ENCODE assay signal across 24 cellular contexts in genomic region chr3:105465251-105465853, GRCh38.
"Had no signal": no experiment of that assay in that cellular context is flagged by ENCODE, and none has a peak within 500 bp of the region (broad histone marks: within the 10 kb centered on the region; RNA-seq: fewer than 3 reads in every experiment).

No MANE protein-coding gene starts in this region.

- H3K27ac ChIP-seq: colonic mucosa, esophagus muscularis mucosa, heart left ventricle, spleen, thoracic aorta, upper lobe of left lung had no signal

- H3K27me3 ChIP-seq: colonic mucosa, esophagus muscularis mucosa, heart left ventricle, spleen, upper lobe of left lung had no signal

- H3K4me1 Mint-ChIP-seq: activated naive CD8-positive, alpha-beta T cell treated with anti-CD3 and anti-CD28 coated beads, Interleukin-2, amount 10 ng/mL, durations not matched to agents 7 days and 5 days; T-helper 17 cell had no signal

- DNase-seq: activated CD4-positive, alpha-beta memory T cell treated with anti-CD3 and anti-CD28 coated beads for 36 hours; activated CD4-positive, alpha-beta T cell treated with anti-CD3 and anti-CD28 coated beads for 48 hours; activated CD4-positive, CD25-positive, alpha-beta regulatory T cell; activated naive CD4-positive, alpha-beta T cell treated with anti-CD3 and anti-CD28 coated beads for 36 hours; activated naive CD8-positive, alpha-beta T cell treated with anti-CD3 and anti-CD28 coated beads, Interleukin-2, amount 10 ng/mL, durations not matched to agents 7 days and 5 days; activated T-cell treated with anti-CD3 and anti-CD28 coated beads, Interleukin-2, amount 50 U/mL, for 48 hours; amniotic stem cell; colonic mucosa; heart left ventricle; islet precursor cell; left colon; mesenchymal stem cell; mucosa of descending colon; occipital lobe; retina; spleen; stimulated activated CD4-positive, alpha-beta T cell treated with anti-CD3 and anti-CD28 coated beads, Interleukin-4, amount 100 ng/mL, for 1 hour; stimulated activated naive CD4-positive, alpha-beta T cell; T-helper 17 cell; upper lobe of left lung had no signal

- H3K9me3 Mint-ChIP-seq: activated CD4-positive, alpha-beta memory T cell treated with anti-CD3 and anti-CD28 coated beads for 36 hours; activated naive CD4-positive, alpha-beta T cell treated with anti-CD3 and anti-CD28 coated beads for 36 hours; activated naive CD8-positive, alpha-beta T cell treated with anti-CD3 and anti-CD28 coated beads, Interleukin-2, amount 10 ng/mL, durations not matched to agents 7 days and 5 days; neural crest cell had no signal

- H3K9me3 ChIP-seq: colonic mucosa, esophagus muscularis mucosa, mucosa of descending colon, spleen, thoracic aorta, upper lobe of left lung had no signal

- H3K27me3 Mint-ChIP-seq: activated CD4-positive, alpha-beta memory T cell treated with anti-CD3 and anti-CD28 coated beads for 36 hours; activated naive CD8-positive, alpha-beta T cell treated with anti-CD3 and anti-CD28 coated beads, Interleukin-2, amount 10 ng/mL, durations not matched to agents 7 days and 5 days; T-helper 17 cell had no signal

- H3K4me3 ChIP-seq: colonic mucosa, esophagus muscularis mucosa, heart left ventricle, mucosa of descending colon, spleen, thoracic aorta, upper lobe of left lung had no signal

- ATAC-seq: heart left ventricle, left colon, mucosa of descending colon, T-helper 17 cell had no signal

- H3K36me3 ChIP-seq: colonic mucosa, esophagus muscularis mucosa, heart left ventricle, spleen, thoracic aorta, upper lobe of left lung had no signal

- H3K4me1 ChIP-seq: colonic mucosa, esophagus muscularis mucosa, heart left ventricle, upper lobe of left lung had no signal

- FAIRE-seq: bronchial epithelial cell had no signal

- H3K36me3 Mint-ChIP-seq: activated CD4-positive, alpha-beta memory T cell treated with anti-CD3 and anti-CD28 coated beads for 36 hours; activated naive CD8-positive, alpha-beta T cell treated with anti-CD3 and anti-CD28 coated beads, Interleukin-2, amount 10 ng/mL, durations not matched to agents 7 days and 5 days had no signal

- H3K4me3 Mint-ChIP-seq: activated CD4-positive, alpha-beta memory T cell treated with anti-CD3 and anti-CD28 coated beads for 36 hours; activated naive CD4-positive, alpha-beta T cell treated with anti-CD3 and anti-CD28 coated beads for 36 hours; activated naive CD8-positive, alpha-beta T cell treated with anti-CD3 and anti-CD28 coated beads, Interleukin-2, amount 10 ng/mL, durations not matched to agents 7 days and 5 days; neural crest cell; T-helper 17 cell had no signal

- H3K27ac Mint-ChIP-seq: activated CD4-positive, alpha-beta memory T cell treated with anti-CD3 and anti-CD28 coated beads for 36 hours; activated naive CD4-positive, alpha-beta T cell treated with anti-CD3 and anti-CD28 coated beads for 36 hours; activated naive CD8-positive, alpha-beta T cell treated with anti-CD3 and anti-CD28 coated beads, Interleukin-2, amount 10 ng/mL, durations not matched to agents 7 days and 5 days; T-helper 17 cell had no signal
